Comparison of ENCODE assay signal across 9 cellular contexts in genomic region chr5:131381011-131381410, GRCh38.
DNase-seq lines count a peak whose midpoint lies in the region; ATAC-seq and TF ChIP-seq lines count a peak whose summit lies in the region.
"Had no signal": no experiment of that assay in that cellular context is flagged by ENCODE, and none has a peak within 500 bp of the region (broad histone marks: within the 10 kb centered on the region; RNA-seq: fewer than 3 reads in every experiment).

No MANE protein-coding gene starts in this region.

- H3K9ac ChIP-seq in OCI-LY1 (ENCODE audit: low read length) (peak overlapping the region; percentile 6; the same call in 1 of the 2 replicates), colonic mucosa (ENCODE audit: low read depth in 2 of 2, low read length in 2 of 2) (peak overlapping the region in 1 of 2 donors; percentile 28), SK-N-SH (no peak overlapping the region)

- POLR2A ChIA-PET in SK-N-SH (lab: Yijun Ruan, JAX) = no interaction called here

- H3K9me2 ChIP-seq in OCI-LY1 (ENCODE audit: low read depth, low read length) (no peaks in the 10 kb centered on the region), SK-N-SH (no peaks in the 10 kb centered on the region)

- peaks cover 5% of the 10 kb centered on the region for H3K27me3 Mint-ChIP-seq in CD4-positive, CD25-positive, alpha-beta regulatory T cell
- H3K27me3 Mint-ChIP-seq in nephron progenitor cell (ENCODE audit: low read depth, poor library complexity) = peaks cover 6% of the 10 kb centered on the region

- no peaks in the 10 kb centered on the region for H3K9me3 ChIP-seq in CD4-positive, CD25-positive, alpha-beta regulatory T cell (ENCODE audit: control insufficient read depth in 2 of 2, low read length in 2 of 2)
- H3K9me3 ChIP-seq in OCI-LY1 (ENCODE audit: low read length) (no peaks in the 10 kb centered on the region), colonic mucosa (no peaks in the 10 kb centered on the region), SK-N-SH (no peaks in the 10 kb centered on the region), esophagus squamous epithelium (no peaks in the 10 kb centered on the region)

- peak overlapping the region; percentile 97 to 100 (median 99) for H3K27ac Mint-ChIP-seq in CD4-positive, CD25-positive, alpha-beta regulatory T cell
- H3K27ac Mint-ChIP-seq in nephron progenitor cell = peak overlapping the region; percentile 75

- H3K4me3 ChIP-seq in CD4-positive, CD25-positive, alpha-beta regulatory T cell (ENCODE audit: low read depth, low read length) = peak overlapping the region; percentile 75
- H3K4me3 ChIP-seq in OCI-LY1 (ENCODE audit: low read depth, low read length, poor library complexity, severe bottlenecking) (no peak overlapping the region), colonic mucosa (no peak overlapping the region), SK-N-SH (ENCODE audit: low read depth in 2 of 2, low read length in 1 of 2) (no peak overlapping the region), esophagus squamous epithelium (no peak overlapping the region)

- H3K4me3 Mint-ChIP-seq in CD4-positive, CD25-positive, alpha-beta regulatory T cell = peak overlapping the region; percentile 70 to 84 (median 79)
- H3K4me3 Mint-ChIP-seq in nephron progenitor cell = no peak overlapping the region

- H3K79me2 ChIP-seq in OCI-LY1 (ENCODE audit: insufficient read depth, low read length) (peaks cover 21% of the 10 kb centered on the region), SK-N-SH (ENCODE audit: insufficient read depth) (peaks cover 43% of the 10 kb centered on the region; the same call in 1 of the 2 replicates)

- no peak for TF ChIP-seq EP300 in SK-N-SH (IDR thresholded peaks at IDR 0.05; ENCODE audit: borderline replicate concordance in 1 of 2, low read depth in 1 of 2, low read length in 1 of 2)

- H3F3A ChIP-seq in OCI-LY1 (ENCODE audit: insufficient read depth, low read length) (peaks cover 22% of the 10 kb centered on the region), SK-N-SH (replicated peaks; ENCODE audit: insufficient read depth) (peaks cover 10% of the 10 kb centered on the region)

- H3K9me3 Mint-ChIP-seq in CD4-positive, CD25-positive, alpha-beta regulatory T cell = peaks cover 0 to 2% (median 0%) of the 10 kb centered on the region in 7 donors
- H3K9me3 Mint-ChIP-seq in nephron progenitor cell = no peaks in the 10 kb centered on the region

- peaks cover 45 to 96% (median 79%) of the 10 kb centered on the region in 4 donors for H3K4me1 Mint-ChIP-seq in CD4-positive, CD25-positive, alpha-beta regulatory T cell
- peaks cover 65% of the 10 kb centered on the region for H3K4me1 Mint-ChIP-seq in nephron progenitor cell

- intact Hi-C loops in colonic mucosa (cut with DNase I) = loop anchor here (10.0 kb wide), 2 partner anchors 116 to 216 kb away; partner anchors contain the start of genes CDC42SE2 and HINT1
- intact Hi-C loops in esophagus squamous epithelium (cut with DNase I) = no loop called here
- intact Hi-C loops in cardiac septum (cut with DNase I) = loop anchor here (10.0 kb wide), 1 partner anchor 216 kb away; the partner anchor contains the start of gene HINT1

- H3K4me2 ChIP-seq in OCI-LY1 (ENCODE audit: low read length) (peak overlapping the region; percentile 15; the same call in 1 of the 2 replicates), SK-N-SH (no peak overlapping the region)

- H2AFZ ChIP-seq in OCI-LY1 (ENCODE audit: low read length) = no peak overlapping the region
- no peak overlapping the region for H2AFZ ChIP-seq in SK-N-SH (ENCODE audit: low read depth)

- H3K36me3 Mint-ChIP-seq in CD4-positive, CD25-positive, alpha-beta regulatory T cell = peaks cover 18% of the 10 kb centered on the region
- peaks cover 14% of the 10 kb centered on the region for H3K36me3 Mint-ChIP-seq in nephron progenitor cell (ENCODE audit: low read depth)

- TF ChIP-seq RAD21 in SK-N-SH (IDR thresholded peaks at IDR 0.05; ENCODE audit: low read length) = no peak

- H3K36me3 ChIP-seq in CD4-positive, CD25-positive, alpha-beta regulatory T cell (ENCODE audit: control insufficient read depth, insufficient read depth, low read length) = peaks cover 7% of the 10 kb centered on the region
- H3K36me3 ChIP-seq in OCI-LY1 (ENCODE audit: insufficient read depth, low read length) (peaks cover 12% of the 10 kb centered on the region), colonic mucosa (no peaks in the 10 kb centered on the region), SK-N-SH (replicated peaks in 1 of 2; ENCODE audit: control insufficient read depth in 1 of 2, insufficient read depth in 2 of 2, low read length in 1 of 2) (peaks cover 0 to 5% of the 10 kb centered on the region in 2 experiments), esophagus squamous epithelium (peaks cover 0 to 7% (median 0%) of the 10 kb centered on the region in 3 donors)

- CTCF ChIA-PET in SK-N-SH (lab: Yijun Ruan, JAX) = interaction anchor here (1.2 to 2.0 kb wide), 5 partner anchors 10 to 510 kb away, joined by 3 to 7 read pairs (median 5); partner anchors contain the start of gene HINT1

- H3K4me1 ChIP-seq in CD4-positive, CD25-positive, alpha-beta regulatory T cell (ENCODE audit: control insufficient read depth, insufficient read depth, low read length, poor library complexity, severe bottlenecking) = peaks cover 91% of the 10 kb centered on the region
- H3K4me1 ChIP-seq in OCI-LY1 (ENCODE audit: insufficient read depth, low read length, severe bottlenecking) (peaks cover 71% of the 10 kb centered on the region), colonic mucosa (peaks cover 16% of the 10 kb centered on the region), SK-N-SH (ENCODE audit: control insufficient read depth in 1 of 2, insufficient read depth in 2 of 2, low read depth in 1 of 2, low read length in 1 of 2) (peaks cover 22 to 38% of the 10 kb centered on the region in 2 experiments), esophagus squamous epithelium (peaks cover 0 to 51% (median 28%) of the 10 kb centered on the region in 3 donors)

- no peaks in the 10 kb centered on the region for H4K20me1 ChIP-seq in OCI-LY1 (ENCODE audit: insufficient read depth, low read length)
- no peaks in the 10 kb centered on the region for H4K20me1 ChIP-seq in SK-N-SH (ENCODE audit: insufficient read depth)

- no peak for DNase-seq in CD4-positive, CD25-positive, alpha-beta regulatory T cell
- no peak for DNase-seq in colonic mucosa
- no peak for DNase-seq in nephron progenitor cell
- DNase-seq in SK-N-SH = no peak
- DNase-seq in activated effector memory CD4-positive, alpha-beta T cell treated with anti-CD3 and anti-CD28 coated beads, Interleukin-2, amount 50 U/mL, for 16 hours = no peak
- DNase-seq in esophagus squamous epithelium (lab: John Stamatoyannopoulos, UW) = no peak
- DNase-seq in cardiac septum (ENCODE audit: low spot score) = no peak
- DNase-seq: MV-4-11 had no signal

- peak overlapping the region; percentile 100 for H3K27ac ChIP-seq in CD4-positive, CD25-positive, alpha-beta regulatory T cell (ENCODE audit: insufficient read depth, low read length, poor library complexity, severe bottlenecking)
- H3K27ac ChIP-seq in OCI-LY1 (ENCODE audit: low read depth, low read length, poor library complexity, severe bottlenecking) (peak overlapping the region; percentile 91), colonic mucosa (peak overlapping the region; percentile 63), SK-N-SH (ENCODE audit: low read depth in 2 of 2, low read length in 1 of 2) (no peak overlapping the region), esophagus squamous epithelium (peak overlapping the region in 2 of 4 donors; percentile 58 to 71)

- WGBS in SK-N-SH (ENCODE audit: low lambda C conversion rate) = 100% methylated on average over 4 of the region's 4 CpGs
- 97 to 100% methylated on average over 4 of the region's 4 CpGs for WGBS in esophagus squamous epithelium, 2 donors

- ATAC-seq in CD4-positive, CD25-positive, alpha-beta regulatory T cell (ENCODE audit: low read depth in 2 of 2) = no peak

- TF ChIP-seq CTCF in OCI-LY1 (IDR thresholded peaks at IDR 0.05; ENCODE audit: low read length) (no peak), colonic mucosa (IDR thresholded peaks at IDR 0.05) (no peak), nephron progenitor cell (IDR thresholded peaks at IDR 0.05) (no peak), SK-N-SH (IDR thresholded peaks at IDR 0.05) (no peak), esophagus squamous epithelium (IDR thresholded peaks at IDR 0.05) (no peak)

- no peak for TF ChIP-seq POLR2A in esophagus squamous epithelium (IDR thresholded peaks at IDR 0.05)

- no peaks in the 10 kb centered on the region for H3K27me3 ChIP-seq in CD4-positive, CD25-positive, alpha-beta regulatory T cell (ENCODE audit: control insufficient read depth, insufficient read depth, low read length)
- H3K27me3 ChIP-seq in OCI-LY1 (ENCODE audit: insufficient read depth, low read length) (no peaks in the 10 kb centered on the region), colonic mucosa (no peaks in the 10 kb centered on the region), SK-N-SH (ENCODE audit: insufficient read depth) (no peaks in the 10 kb centered on the region), esophagus squamous epithelium (no peaks in the 10 kb centered on the region)

TF ChIP-seq in SK-N-SH, 30 proteins besides CTCF, POLR2A, EP300 and RAD21:
- no peak for TF ChIP-seq FOSL2 (IDR thresholded peaks at IDR 0.05; ENCODE audit: borderline replicate concordance, low read depth)
- TF ChIP-seq PBX3 (IDR thresholded peaks at IDR 0.05) = no peak
- no peak for TF ChIP-seq FOXM1 (IDR thresholded peaks at IDR 0.05; ENCODE audit: low read depth)
- no peak for TF ChIP-seq TEAD4 (IDR thresholded peaks at IDR 0.05; ENCODE audit: borderline replicate concordance, insufficient read depth)
- TF ChIP-seq MEF2A (IDR thresholded peaks at IDR 0.05; ENCODE audit: borderline replicate concordance, low read depth) = no peak
- no peak for TF ChIP-seq RXRA (IDR thresholded peaks at IDR 0.05; ENCODE audit: borderline replicate concordance, low read depth)
- TF ChIP-seq SMC3 (IDR thresholded peaks at IDR 0.05; ENCODE audit: low read depth, low read length) = no peak
- TF ChIP-seq SIN3A (IDR thresholded peaks at IDR 0.05; ENCODE audit: borderline replicate concordance, low read depth, low read length) = no peak
TF ChIP-seq in SK-N-SH: peak in this region for 0.

Comparison
In these comparisons a context has a peak if more than half of its experiments do, and no peak if none do; other contexts are left out.
1. H3K27ac ChIP-seq: peak in CD4-positive, CD25-positive, alpha-beta regulatory T cell (single experiment), OCI-LY1 (single experiment) and colonic mucosa (single experiment); none in SK-N-SH (0 of 2).